Comparison of ENCODE assay signal across 6 cellular contexts in genomic region chr11:65523323-65523968, GRCh38. TPM values are rescaled to one million over a fixed set of nuclear protein-coding genes. Genes with fewer than 3 reads are reported as not detected.
A peak's percentile ranks its signal among the peaks of the same experiment; 100 is the strongest.
DNase-seq lines count a peak whose midpoint lies in the region; ATAC-seq, FAIRE-seq and TF ChIP-seq lines count a peak whose summit lies in the region.
"Not testable (repeated sequence)": the region's sequence is repeated elsewhere in the genome, so short reads cannot be mapped to it uniquely, and the experiment has no call there.

No MANE protein-coding gene starts in this region.

- intact Hi-C loops in K562 (cut with micrococcal nuclease) = not testable (repeated sequence)

- TF ChIP-seq EP300 in K562 (IDR thresholded peaks at IDR 0.05; ENCODE audit: low read length); tibial nerve (IDR thresholded peaks at IDR 0.05): not testable (repeated sequence)

- not testable (repeated sequence) for H3K27me3 ChIP-seq in K562 (ENCODE audit: control insufficient read depth in 2 of 2, insufficient read depth in 2 of 2, low read length in 2 of 2); hepatocyte; tibial nerve

- H3K27ac Mint-ChIP-seq in neural crest cell (ENCODE audit: unreplicated experiment) = not testable (repeated sequence)

- TF ChIP-seq RAD21 in K562 (CRISPR knock-in tag; conservative IDR thresholded peaks at IDR 0.05 in 1 of 2, IDR thresholded peaks at IDR 0.05 in 1 of 2) = not testable (repeated sequence)

- TF ChIP-seq POLR2A in GM12892 (IDR thresholded peaks at IDR 0.05; ENCODE audit: low read depth, low read length); K562 (conservative IDR thresholded peaks at IDR 0.05); tibial nerve (IDR thresholded peaks at IDR 0.05): not testable (repeated sequence)

- not testable (repeated sequence) for ATAC-seq in K562

- CTCF ChIA-PET in K562 (lab: Yijun Ruan, JAX; ENCODE audit: low intra/inter-chr PET ratio) = not testable (repeated sequence)

- H4K20me1 ChIP-seq in K562 (replicated peaks; ENCODE audit: control insufficient read depth, insufficient read depth, low read length); hepatocyte (ENCODE audit: insufficient read depth, poor library complexity, severe bottlenecking): not testable (repeated sequence)

- peaks cover 38 to 40% of the 10 kb centered on the region in 2 experiments for H3K4me1 ChIP-seq in K562 (replicated peaks in 1 of 2; ENCODE audit: control insufficient read depth in 2 of 2, insufficient read depth in 2 of 2, low read length in 2 of 2)
- peaks cover 34% of the 10 kb centered on the region for H3K4me1 ChIP-seq in hepatocyte (ENCODE audit: insufficient read depth)
- H3K4me1 ChIP-seq in tibial nerve = peaks cover 0 to 38% (median 18%) of the 10 kb centered on the region in 4 donors

- H3K36me3 Mint-ChIP-seq in neural crest cell (ENCODE audit: low read depth) = not testable (repeated sequence)

- not testable (repeated sequence) for H3K4me3 ChIP-seq in K562, hepatocyte, tibial nerve

- H3K9me3 ChIP-seq in K562 (replicated peaks; ENCODE audit: control insufficient read depth, insufficient read depth, low read depth, low read length); hepatocyte (ENCODE audit: low read depth); tibial nerve: not testable (repeated sequence)

- not testable (repeated sequence) for H3K9me2 ChIP-seq in hepatocyte (replicated peaks; ENCODE audit: insufficient read depth)

- H3K27ac ChIP-seq in K562 (ENCODE audit: extremely low read depth, low read depth, low read length) (peak overlapping the region; percentile 50), hepatocyte (peak overlapping the region; percentile 94), tibial nerve (peak overlapping the region in 3 of 4 donors; percentile 80 to 94 (median 89))

- H3K9me1 ChIP-seq in K562 (ENCODE audit: control insufficient read depth, insufficient read depth, low read length) = not testable (repeated sequence)

- not testable (repeated sequence) for DNase-seq in GM12892 (ENCODE audit: insufficient read length); K562 (ENCODE audit: extremely low read depth in 1 of 4, low spot score in 3 of 4); hepatocyte (ENCODE audit: low spot score); neural crest cell (ENCODE audit: low read depth, low spot score); tibial nerve (ENCODE audit: low spot score in 2 of 2)
- peak; percentile 29 to 35 for DNase-seq in activated CD4-positive, alpha-beta T cell treated with anti-CD3 and anti-CD28 coated beads, Interleukin-2, amount 50 U/mL, for 48 hours

- H3K4me3 Mint-ChIP-seq in neural crest cell = peak overlapping the region; percentile 62

- peaks cover 25% of the 10 kb centered on the region for H3K4me1 Mint-ChIP-seq in neural crest cell

- 27% methylated on average over 13 of the region's 13 CpGs for WGBS in K562 (ENCODE audit: insufficient coverage, low coverage, missing lambda C conversion rate)
- WGBS in hepatocyte (ENCODE audit: low lambda C conversion rate, missing lambda C conversion rate) = 43% methylated on average over 13 of the region's 13 CpGs
- WGBS in tibial nerve, 2 donors = 84% methylated on average over 13 of the region's 13 CpGs

- BruUV-seq in K562 (replicated peaks; lab: Mats Ljungman, UMichigan) = not testable (repeated sequence)

- TF ChIP-seq CTCF in K562 (IDR thresholded peaks at IDR 0.05 in 2 of 3, conservative IDR thresholded peaks at IDR 0.05 in 1 of 3; ENCODE audit: insufficient read depth in 2 of 3, low read depth in 1 of 3, low read length in 3 of 3); hepatocyte (IDR thresholded peaks at IDR 0.05; ENCODE audit: poor library complexity); neural crest cell (conservative IDR thresholded peaks at IDR 0.05); tibial nerve (IDR thresholded peaks at IDR 0.05): not testable (repeated sequence)

- H2AFZ ChIP-seq in K562 (ENCODE audit: low read depth, low read length) = peak overlapping the region; percentile 78
- H2AFZ ChIP-seq in hepatocyte = not testable (repeated sequence)

- not testable (repeated sequence) for H3K27me3 Mint-ChIP-seq in neural crest cell (ENCODE audit: low read depth)

- H3K9ac ChIP-seq in K562 (ENCODE audit: insufficient read depth in 1 of 2, low read depth in 2 of 2, low read length in 2 of 2) = peak overlapping the region; percentile 38 to 87; a peak in 3 of 4 replicates

- peaks cover 20% of the 10 kb centered on the region; the same call in 2 of the 3 replicates for H3K36me3 ChIP-seq in K562 (ENCODE audit: control insufficient read depth, insufficient read depth, low read length)
- H3K36me3 ChIP-seq in hepatocyte (replicated peaks; ENCODE audit: insufficient read depth, low read depth) = not testable (repeated sequence)
- H3K36me3 ChIP-seq in tibial nerve = peaks cover 0 to 21% (median 0%) of the 10 kb centered on the region in 3 donors

- H3K79me2 ChIP-seq in K562 (ENCODE audit: control insufficient read depth, insufficient read depth, low read length) (peaks cover 26% of the 10 kb centered on the region), hepatocyte (peaks cover 33% of the 10 kb centered on the region)

- POLR2A ChIA-PET in K562 (lab: Yijun Ruan, JAX) = interaction anchor here (1.9 to 6.5 kb wide), 2 partner anchors 24 to 52 kb away, joined by 5 to 47 read pairs; partner anchors contain the start of gene MALAT1

- in situ Hi-C loops in K562 (cut with MboI) = not testable (repeated sequence)

- peak overlapping the region; percentile 75 for H3K4me2 ChIP-seq in K562 (ENCODE audit: insufficient read depth, low read length)
- peak overlapping the region; percentile 72 for H3K4me2 ChIP-seq in hepatocyte

- peak; percentile 56 for FAIRE-seq in GM12892 (lab: Jason Lieb, UNC)
- peak; percentile 69 for FAIRE-seq in K562 (lab: Jason Lieb, UNC)

- H3K9me3 Mint-ChIP-seq in neural crest cell = not testable (repeated sequence)

RNA-seq across cellular contexts. Expression of gene SCYL1, which starts 1.4 kb away (rescaled TPM):
- 24.6 TPM for polyA plus RNA-seq in GM12892 (2012; ENCODE audit: missing spikeins)
- 59.7 and 207 TPM in 2 replicates for total RNA-seq in K562 (2011; cell fraction: chromatin; rRNA removed; ENCODE audit: low replicate concordance)
- total RNA-seq in K562 (2011; cell fraction: nucleolus; rRNA removed) = 125 and 130 TPM in 2 replicates
- 91.0 and 98.2 TPM in 2 replicates for total RNA-seq in K562 (2011; cell fraction: nucleoplasm; rRNA removed)
- total RNA-seq in K562 (2014; rRNA removed) (145 and 156 TPM in 2 replicates), K562 (2014; rRNA removed; fragmentation: Illumina TruSeq; extraction: Trizol) (14.2 and 20.2 TPM in 2 replicates), K562 (2015; rRNA removed; fragmentation: Illumina TruSeq; extraction: Trizol) (57.6 and 59.0 TPM in 2 replicates), K562 (2021) (113 and 115 TPM in 2 replicates), hepatocyte (80.4 and 83.9 TPM in 2 replicates), neural crest cell (66.0 and 68.8 TPM in 2 replicates), tibial nerve (100 to 1,000 TPM; 109 to 128 (median 112) TPM)
- polyA plus RNA-seq in K562 (2011; rRNA removed) (55.0 and 79.2 TPM in 2 replicates), K562 (2014; fragmentation: Illumina TruSeq; extraction: Trizol) (76.1 and 81.3 TPM in 2 replicates), K562 (2014; fragmentation: Nextera tagmentation; extraction: Ambion mirVana) (1 to 10 TPM; 1.9 to 4.7 TPM), K562 (2014; rRNA removed) (96.0 and 104 TPM in 2 replicates), hepatocyte (162 and 167 TPM in 2 replicates)
- polyA plus RNA-seq in K562 (2011; cell fraction: cytosol; rRNA removed) = 121 and 188 TPM in 2 replicates
- 124 and 172 TPM in 2 replicates for polyA plus RNA-seq in K562 (2011; cell fraction: nucleus; rRNA removed)
- 54.7 and 95.3 TPM in 2 replicates for polyA plus RNA-seq in K562 (2012)
- polyA minus RNA-seq in K562 (2011; rRNA and poly(A)+ RNA removed) = 27.0 and 42.0 TPM in 2 replicates
- polyA minus RNA-seq in K562 (2011; cell fraction: cytosol; rRNA and poly(A)+ RNA removed) = 62.5 and 74.3 TPM in 2 replicates
- 31.2 and 38.2 TPM in 2 replicates for polyA minus RNA-seq in K562 (2011; cell fraction: nucleus; rRNA and poly(A)+ RNA removed)

RNA-seq across cellular contexts. Expression of gene MALAT1, which starts 24.6 kb away (rescaled TPM):
- polyA plus RNA-seq in GM12892 (2012; ENCODE audit: missing spikeins) = 5,443 TPM
- total RNA-seq in K562 (2011; cell fraction: chromatin; rRNA removed; ENCODE audit: low replicate concordance) = 25,088 and 54,166 TPM in 2 replicates
- 9,055 and 12,105 TPM in 2 replicates for total RNA-seq in K562 (2011; cell fraction: nucleolus; rRNA removed)
- total RNA-seq in K562 (2011; cell fraction: nucleoplasm; rRNA removed) = 29,585 and 58,308 TPM in 2 replicates
- 1,943 and 2,212 TPM in 2 replicates for total RNA-seq in K562 (2014; rRNA removed)
- 2,548 and 2,859 TPM in 2 replicates for total RNA-seq in K562 (2014; rRNA removed; fragmentation: Illumina TruSeq; extraction: Trizol)
- 2,437 and 2,551 TPM in 2 replicates for total RNA-seq in K562 (2015; rRNA removed; fragmentation: Illumina TruSeq; extraction: Trizol)
- 4,052 and 5,928 TPM in 2 replicates for total RNA-seq in K562 (2021)
- polyA plus RNA-seq in K562 (2011; rRNA removed) = 980 and 1,205 TPM in 2 replicates
- 93.6 and 371 TPM in 2 replicates for polyA plus RNA-seq in K562 (2011; cell fraction: cytosol; rRNA removed)
- polyA plus RNA-seq in K562 (2011; cell fraction: nucleus; rRNA removed) = 5,475 and 8,513 TPM in 2 replicates
- 1,113 and 1,346 TPM in 2 replicates for polyA plus RNA-seq in K562 (2012)
- polyA plus RNA-seq in K562 (2014; fragmentation: Illumina TruSeq; extraction: Trizol) = 363 and 398 TPM in 2 replicates
- 1,000 to 10,000 TPM; 1,606 to 8,715 TPM for polyA plus RNA-seq in K562 (2014; fragmentation: Nextera tagmentation; extraction: Ambion mirVana)
- polyA plus RNA-seq in K562 (2014; rRNA removed) = 1,666 and 2,351 TPM in 2 replicates
- polyA minus RNA-seq in K562 (2011; rRNA and poly(A)+ RNA removed) = 5,106 and 10,064 TPM in 2 replicates
- polyA minus RNA-seq in K562 (2011; cell fraction: cytosol; rRNA and poly(A)+ RNA removed) = 2,869 and 5,041 TPM in 2 replicates
- polyA minus RNA-seq in K562 (2011; cell fraction: nucleus; rRNA and poly(A)+ RNA removed) = 20,177 and 33,147 TPM in 2 replicates
- 8,000 and 8,677 TPM in 2 replicates for total RNA-seq in hepatocyte
- 16,690 and 29,129 TPM in 2 replicates for polyA plus RNA-seq in hepatocyte
- 4,794 and 5,409 TPM in 2 replicates for total RNA-seq in neural crest cell
- total RNA-seq in tibial nerve = over 10,000 TPM; 20,649 to 23,532 (median 22,230) TPM

RNA-seq across cellular contexts. Expression of gene LTBP3, which starts 34.7 kb away (rescaled TPM):
- 3.7 TPM for polyA plus RNA-seq in GM12892 (2012; ENCODE audit: missing spikeins)
- 78.9 and 182 TPM in 2 replicates for total RNA-seq in K562 (2011; cell fraction: chromatin; rRNA removed; ENCODE audit: low replicate concordance)
- total RNA-seq in K562 (2011; cell fraction: nucleolus; rRNA removed) = 71.7 and 81.2 TPM in 2 replicates
- total RNA-seq in K562 (2011; cell fraction: nucleoplasm; rRNA removed) = 77.2 and 120 TPM in 2 replicates
- 15.0 and 19.3 TPM in 2 replicates for total RNA-seq in K562 (2014; rRNA removed)
- 1.3 and 1.7 TPM in 2 replicates for total RNA-seq in K562 (2014; rRNA removed; fragmentation: Illumina TruSeq; extraction: Trizol)
- total RNA-seq in K562 (2015; rRNA removed; fragmentation: Illumina TruSeq; extraction: Trizol) = 3.8 and 4.4 TPM in 2 replicates
- 17.1 and 18.8 TPM in 2 replicates for total RNA-seq in K562 (2021)
- 7.4 and 17.0 TPM in 2 replicates for polyA plus RNA-seq in K562 (2011; rRNA removed)
- polyA plus RNA-seq in K562 (2011; cell fraction: cytosol; rRNA removed) = 13.4 and 20.3 TPM in 2 replicates
- polyA plus RNA-seq in K562 (2011; cell fraction: nucleus; rRNA removed) = 102 and 163 TPM in 2 replicates
- 19.2 and 25.7 TPM in 2 replicates for polyA plus RNA-seq in K562 (2012)
- polyA plus RNA-seq in K562 (2014; fragmentation: Illumina TruSeq; extraction: Trizol) = 4.8 and 6.9 TPM in 2 replicates
- polyA plus RNA-seq in K562 (2014; fragmentation: Nextera tagmentation; extraction: Ambion mirVana) = under 1 TPM; 0.06 to 0.14 TPM
- 14.6 and 20.5 TPM in 2 replicates for polyA plus RNA-seq in K562 (2014; rRNA removed)
- 6.4 and 7.8 TPM in 2 replicates for polyA minus RNA-seq in K562 (2011; rRNA and poly(A)+ RNA removed)
- polyA minus RNA-seq in K562 (2011; cell fraction: cytosol; rRNA and poly(A)+ RNA removed) = 7.6 and 12.6 TPM in 2 replicates
- polyA minus RNA-seq in K562 (2011; cell fraction: nucleus; rRNA and poly(A)+ RNA removed) = 18.2 and 23.1 TPM in 2 replicates
- total RNA-seq in hepatocyte = 46.0 and 53.7 TPM in 2 replicates
- 85.3 and 101 TPM in 2 replicates for polyA plus RNA-seq in hepatocyte
- total RNA-seq in neural crest cell = 21.0 and 22.5 TPM in 2 replicates
- total RNA-seq in tibial nerve = 100 to 1,000 TPM; 236 to 476 (median 386) TPM

RNA-seq across cellular contexts. Expression of gene ZNRD2, which starts 46.8 kb away (rescaled TPM):
- 27.5 TPM for polyA plus RNA-seq in GM12892 (2012; ENCODE audit: missing spikeins)
- total RNA-seq in K562 (2011; cell fraction: chromatin; rRNA removed; ENCODE audit: low replicate concordance) = 16.9 and 90.0 TPM in 2 replicates
- total RNA-seq in K562 (2011; cell fraction: nucleolus; rRNA removed) = 98.3 and 115 TPM in 2 replicates
- total RNA-seq in K562 (2011; cell fraction: nucleoplasm; rRNA removed) = 36.5 and 47.7 TPM in 2 replicates
- total RNA-seq in K562 (2014; rRNA removed) (129 and 153 TPM in 2 replicates), K562 (2014; rRNA removed; fragmentation: Illumina TruSeq; extraction: Trizol) (8.5 and 13.4 TPM in 2 replicates), K562 (2015; rRNA removed; fragmentation: Illumina TruSeq; extraction: Trizol) (60.4 and 61.8 TPM in 2 replicates), K562 (2021) (106 and 114 TPM in 2 replicates), hepatocyte (20.5 and 20.8 TPM in 2 replicates), neural crest cell (32.2 and 33.2 TPM in 2 replicates), tibial nerve (10 to 100 TPM; 49.6 to 70.8 (median 56.5) TPM)
- polyA plus RNA-seq in K562 (2011; rRNA removed) (40.4 and 51.9 TPM in 2 replicates), K562 (2014; fragmentation: Illumina TruSeq; extraction: Trizol) (16.6 and 77.3 TPM in 2 replicates), K562 (2014; fragmentation: Nextera tagmentation; extraction: Ambion mirVana) (10 to 100 TPM; 35.6 to 66.3 TPM), K562 (2014; rRNA removed) (123 and 130 TPM in 2 replicates), hepatocyte (52.4 and 57.3 TPM in 2 replicates)
- 70.6 and 201 TPM in 2 replicates for polyA plus RNA-seq in K562 (2011; cell fraction: cytosol; rRNA removed)
- polyA plus RNA-seq in K562 (2011; cell fraction: nucleus; rRNA removed) = 69.6 and 90.0 TPM in 2 replicates
- polyA plus RNA-seq in K562 (2012) = 75.0 and 123 TPM in 2 replicates
- 7.4 TPM in 2 replicates for polyA minus RNA-seq in K562 (2011; rRNA and poly(A)+ RNA removed)
- polyA minus RNA-seq in K562 (2011; cell fraction: cytosol; rRNA and poly(A)+ RNA removed) = 22.4 and 23.0 TPM in 2 replicates
- polyA minus RNA-seq in K562 (2011; cell fraction: nucleus; rRNA and poly(A)+ RNA removed) = 61.0 and 62.0 TPM in 2 replicates

RNA-seq across cellular contexts. Expression of gene FAM89B, which starts 48.9 kb away (rescaled TPM):
- 11.8 TPM for polyA plus RNA-seq in GM12892 (2012; ENCODE audit: missing spikeins)
- total RNA-seq in K562 (2011; cell fraction: chromatin; rRNA removed; ENCODE audit: low replicate concordance) = 6.1 and 32.6 TPM in 2 replicates
- total RNA-seq in K562 (2011; cell fraction: nucleolus; rRNA removed) = 30.5 and 31.9 TPM in 2 replicates
- total RNA-seq in K562 (2011; cell fraction: nucleoplasm; rRNA removed) = 14.4 and 16.7 TPM in 2 replicates
- total RNA-seq in K562 (2014; rRNA removed) (26.1 and 36.0 TPM in 2 replicates), K562 (2014; rRNA removed; fragmentation: Illumina TruSeq; extraction: Trizol) (3.2 and 4.2 TPM in 2 replicates), K562 (2015; rRNA removed; fragmentation: Illumina TruSeq; extraction: Trizol) (12.3 and 12.6 TPM in 2 replicates), K562 (2021) (24.2 and 26.9 TPM in 2 replicates), hepatocyte (28.5 and 34.1 TPM in 2 replicates), neural crest cell (82.4 and 86.3 TPM in 2 replicates), tibial nerve (10 to 100 TPM; 40.8 to 55.3 (median 44.6) TPM)
- polyA plus RNA-seq in K562 (2011; rRNA removed) (9.7 and 12.3 TPM in 2 replicates), K562 (2014; fragmentation: Illumina TruSeq; extraction: Trizol) (11.9 and 21.9 TPM in 2 replicates), K562 (2014; fragmentation: Nextera tagmentation; extraction: Ambion mirVana) (under 1 TPM; 0.32 to 0.83 TPM), K562 (2014; rRNA removed) (27.6 and 33.4 TPM in 2 replicates), hepatocyte (105 and 112 TPM in 2 replicates)
- 21.6 and 65.1 TPM in 2 replicates for polyA plus RNA-seq in K562 (2011; cell fraction: cytosol; rRNA removed)
- polyA plus RNA-seq in K562 (2011; cell fraction: nucleus; rRNA removed) = 29.6 and 55.3 TPM in 2 replicates
- 17.8 and 26.2 TPM in 2 replicates for polyA plus RNA-seq in K562 (2012)
- 2.2 and 3.2 TPM in 2 replicates for polyA minus RNA-seq in K562 (2011; rRNA and poly(A)+ RNA removed)
- polyA minus RNA-seq in K562 (2011; cell fraction: cytosol; rRNA and poly(A)+ RNA removed) = 7.2 and 7.9 TPM in 2 replicates
- 22.2 and 25.9 TPM in 2 replicates for polyA minus RNA-seq in K562 (2011; cell fraction: nucleus; rRNA and poly(A)+ RNA removed)
